Comparison of ENCODE assay signal across 1 cellular context in genomic region chr20:20317195-20318113, GRCh38.
TF ChIP-seq lines count a peak whose summit lies in the region.

No MANE protein-coding gene starts in this region.

TF ChIP-seq in WTC11, 78 proteins besides CTCF, POLR2A, EP300 and RAD21 (continued from another document):
- TF ChIP-seq, protein P1, sequence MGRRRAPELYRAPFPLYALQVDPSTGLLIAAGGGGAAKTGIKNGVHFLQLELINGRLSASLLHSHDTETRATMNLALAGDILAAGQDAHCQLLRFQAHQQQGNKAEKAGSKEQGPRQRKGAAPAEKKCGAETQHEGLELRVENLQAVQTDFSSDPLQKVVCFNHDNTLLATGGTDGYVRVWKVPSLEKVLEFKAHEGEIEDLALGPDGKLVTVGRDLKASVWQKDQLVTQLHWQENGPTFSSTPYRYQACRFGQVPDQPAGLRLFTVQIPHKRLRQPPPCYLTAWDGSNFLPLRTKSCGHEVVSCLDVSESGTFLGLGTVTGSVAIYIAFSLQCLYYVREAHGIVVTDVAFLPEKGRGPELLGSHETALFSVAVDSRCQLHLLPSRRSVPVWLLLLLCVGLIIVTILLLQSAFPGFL (CRISPR knock-in tag; IDR thresholded peaks at IDR 0.05; ENCODE audit: borderline replicate concordance) = no peak
- no peak for TF ChIP-seq GTF2I (CRISPR knock-in tag; conservative IDR thresholded peaks at IDR 0.05)
- TF ChIP-seq AFF4 (CRISPR knock-in tag; IDR thresholded peaks at IDR 0.05; ENCODE audit: borderline replicate concordance) = no peak
